1 cellular context compared by ENCODE assay signal in the genomic region with DNA sequence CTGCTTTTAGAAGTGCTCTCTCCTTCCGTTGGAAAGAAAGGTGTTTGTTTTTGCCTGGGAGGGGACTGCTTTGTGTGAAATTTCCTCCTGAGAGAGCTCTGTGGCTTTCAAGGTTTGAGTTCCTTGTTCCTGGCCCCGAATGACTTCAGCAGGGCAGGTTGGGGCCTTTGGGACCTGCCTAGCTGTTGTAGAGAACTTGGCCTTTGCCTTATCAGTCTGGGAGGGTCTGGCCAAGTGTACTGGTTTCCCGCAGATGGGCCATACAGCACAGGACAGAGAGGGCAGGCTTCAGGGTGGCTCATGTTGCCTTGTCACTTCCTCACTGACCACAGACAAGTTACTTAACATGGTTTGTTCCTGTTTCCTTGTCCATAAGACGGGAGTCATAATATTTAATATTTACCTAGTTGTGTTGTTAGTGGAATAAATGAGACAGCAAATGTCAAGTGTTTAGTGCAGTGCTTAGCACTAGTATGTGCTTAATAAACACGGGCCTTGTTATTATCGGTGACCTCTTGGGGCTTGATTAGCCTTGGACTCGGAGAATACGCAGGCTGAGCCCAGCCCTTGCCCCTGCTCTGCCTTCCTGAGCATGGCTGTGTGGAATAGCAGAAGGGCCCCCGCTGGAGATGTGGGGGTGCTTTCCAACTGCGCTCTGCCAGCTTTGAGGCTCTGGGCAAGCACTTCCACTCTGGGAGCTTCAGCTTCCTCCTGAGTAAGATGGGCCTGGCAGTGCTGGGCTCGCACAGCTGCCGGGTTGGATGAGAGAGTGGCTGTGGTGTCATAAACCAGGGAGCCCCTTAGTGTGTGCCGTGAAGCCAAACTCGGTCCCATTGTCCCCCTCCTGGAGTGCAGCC.
TF ChIP-seq lines count a peak whose summit lies in the region.

No MANE protein-coding gene starts in this region.

TF ChIP-seq in K562, 482 proteins besides CTCF, POLR2A, EP300 and RAD21 (continued from another document and continues in another):
- TF ChIP-seq, protein P1, sequence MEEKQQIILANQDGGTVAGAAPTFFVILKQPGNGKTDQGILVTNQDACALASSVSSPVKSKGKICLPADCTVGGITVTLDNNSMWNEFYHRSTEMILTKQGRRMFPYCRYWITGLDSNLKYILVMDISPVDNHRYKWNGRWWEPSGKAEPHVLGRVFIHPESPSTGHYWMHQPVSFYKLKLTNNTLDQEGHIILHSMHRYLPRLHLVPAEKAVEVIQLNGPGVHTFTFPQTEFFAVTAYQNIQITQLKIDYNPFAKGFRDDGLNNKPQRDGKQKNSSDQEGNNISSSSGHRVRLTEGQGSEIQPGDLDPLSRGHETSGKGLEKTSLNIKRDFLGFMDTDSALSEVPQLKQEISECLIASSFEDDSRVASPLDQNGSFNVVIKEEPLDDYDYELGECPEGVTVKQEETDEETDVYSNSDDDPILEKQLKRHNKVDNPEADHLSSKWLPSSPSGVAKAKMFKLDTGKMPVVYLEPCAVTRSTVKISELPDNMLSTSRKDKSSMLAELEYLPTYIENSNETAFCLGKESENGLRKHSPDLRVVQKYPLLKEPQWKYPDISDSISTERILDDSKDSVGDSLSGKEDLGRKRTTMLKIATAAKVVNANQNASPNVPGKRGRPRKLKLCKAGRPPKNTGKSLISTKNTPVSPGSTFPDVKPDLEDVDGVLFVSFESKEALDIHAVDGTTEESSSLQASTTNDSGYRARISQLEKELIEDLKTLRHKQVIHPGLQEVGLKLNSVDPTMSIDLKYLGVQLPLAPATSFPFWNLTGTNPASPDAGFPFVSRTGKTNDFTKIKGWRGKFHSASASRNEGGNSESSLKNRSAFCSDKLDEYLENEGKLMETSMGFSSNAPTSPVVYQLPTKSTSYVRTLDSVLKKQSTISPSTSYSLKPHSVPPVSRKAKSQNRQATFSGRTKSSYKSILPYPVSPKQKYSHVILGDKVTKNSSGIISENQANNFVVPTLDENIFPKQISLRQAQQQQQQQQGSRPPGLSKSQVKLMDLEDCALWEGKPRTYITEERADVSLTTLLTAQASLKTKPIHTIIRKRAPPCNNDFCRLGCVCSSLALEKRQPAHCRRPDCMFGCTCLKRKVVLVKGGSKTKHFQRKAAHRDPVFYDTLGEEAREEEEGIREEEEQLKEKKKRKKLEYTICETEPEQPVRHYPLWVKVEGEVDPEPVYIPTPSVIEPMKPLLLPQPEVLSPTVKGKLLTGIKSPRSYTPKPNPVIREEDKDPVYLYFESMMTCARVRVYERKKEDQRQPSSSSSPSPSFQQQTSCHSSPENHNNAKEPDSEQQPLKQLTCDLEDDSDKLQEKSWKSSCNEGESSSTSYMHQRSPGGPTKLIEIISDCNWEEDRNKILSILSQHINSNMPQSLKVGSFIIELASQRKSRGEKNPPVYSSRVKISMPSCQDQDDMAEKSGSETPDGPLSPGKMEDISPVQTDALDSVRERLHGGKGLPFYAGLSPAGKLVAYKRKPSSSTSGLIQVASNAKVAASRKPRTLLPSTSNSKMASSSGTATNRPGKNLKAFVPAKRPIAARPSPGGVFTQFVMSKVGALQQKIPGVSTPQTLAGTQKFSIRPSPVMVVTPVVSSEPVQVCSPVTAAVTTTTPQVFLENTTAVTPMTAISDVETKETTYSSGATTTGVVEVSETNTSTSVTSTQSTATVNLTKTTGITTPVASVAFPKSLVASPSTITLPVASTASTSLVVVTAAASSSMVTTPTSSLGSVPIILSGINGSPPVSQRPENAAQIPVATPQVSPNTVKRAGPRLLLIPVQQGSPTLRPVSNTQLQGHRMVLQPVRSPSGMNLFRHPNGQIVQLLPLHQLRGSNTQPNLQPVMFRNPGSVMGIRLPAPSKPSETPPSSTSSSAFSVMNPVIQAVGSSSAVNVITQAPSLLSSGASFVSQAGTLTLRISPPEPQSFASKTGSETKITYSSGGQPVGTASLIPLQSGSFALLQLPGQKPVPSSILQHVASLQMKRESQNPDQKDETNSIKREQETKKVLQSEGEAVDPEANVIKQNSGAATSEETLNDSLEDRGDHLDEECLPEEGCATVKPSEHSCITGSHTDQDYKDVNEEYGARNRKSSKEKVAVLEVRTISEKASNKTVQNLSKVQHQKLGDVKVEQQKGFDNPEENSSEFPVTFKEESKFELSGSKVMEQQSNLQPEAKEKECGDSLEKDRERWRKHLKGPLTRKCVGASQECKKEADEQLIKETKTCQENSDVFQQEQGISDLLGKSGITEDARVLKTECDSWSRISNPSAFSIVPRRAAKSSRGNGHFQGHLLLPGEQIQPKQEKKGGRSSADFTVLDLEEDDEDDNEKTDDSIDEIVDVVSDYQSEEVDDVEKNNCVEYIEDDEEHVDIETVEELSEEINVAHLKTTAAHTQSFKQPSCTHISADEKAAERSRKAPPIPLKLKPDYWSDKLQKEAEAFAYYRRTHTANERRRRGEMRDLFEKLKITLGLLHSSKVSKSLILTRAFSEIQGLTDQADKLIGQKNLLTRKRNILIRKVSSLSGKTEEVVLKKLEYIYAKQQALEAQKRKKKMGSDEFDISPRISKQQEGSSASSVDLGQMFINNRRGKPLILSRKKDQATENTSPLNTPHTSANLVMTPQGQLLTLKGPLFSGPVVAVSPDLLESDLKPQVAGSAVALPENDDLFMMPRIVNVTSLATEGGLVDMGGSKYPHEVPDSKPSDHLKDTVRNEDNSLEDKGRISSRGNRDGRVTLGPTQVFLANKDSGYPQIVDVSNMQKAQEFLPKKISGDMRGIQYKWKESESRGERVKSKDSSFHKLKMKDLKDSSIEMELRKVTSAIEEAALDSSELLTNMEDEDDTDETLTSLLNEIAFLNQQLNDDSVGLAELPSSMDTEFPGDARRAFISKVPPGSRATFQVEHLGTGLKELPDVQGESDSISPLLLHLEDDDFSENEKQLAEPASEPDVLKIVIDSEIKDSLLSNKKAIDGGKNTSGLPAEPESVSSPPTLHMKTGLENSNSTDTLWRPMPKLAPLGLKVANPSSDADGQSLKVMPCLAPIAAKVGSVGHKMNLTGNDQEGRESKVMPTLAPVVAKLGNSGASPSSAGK (IDR thresholded peaks at IDR 0.05): no peak
- peak; percentile 49; the same call in 1 of the 2 replicates for TF ChIP-seq DMBX1 (CRISPR knock-in tag; IDR thresholded peaks at IDR 0.05; ENCODE audit: borderline replicate concordance)
- TF ChIP-seq NCOR1 (IDR thresholded peaks at IDR 0.05): peak; percentile 45; the same call in 1 of the 2 replicates
- no peak for TF ChIP-seq ZEB2 (IDR thresholded peaks at IDR 0.05)
- peak; percentile 62; the same call in 1 of the 2 replicates for TF ChIP-seq TEAD4 (IDR thresholded peaks at IDR 0.05; ENCODE audit: low read length)
- no peak for TF ChIP-seq TEAD4 (CRISPR knock-in tag; IDR thresholded peaks at IDR 0.05; ENCODE audit: borderline replicate concordance)
- no peak for TF ChIP-seq ZNF24 (IDR thresholded peaks at IDR 0.05)
- TF ChIP-seq, protein P2, sequence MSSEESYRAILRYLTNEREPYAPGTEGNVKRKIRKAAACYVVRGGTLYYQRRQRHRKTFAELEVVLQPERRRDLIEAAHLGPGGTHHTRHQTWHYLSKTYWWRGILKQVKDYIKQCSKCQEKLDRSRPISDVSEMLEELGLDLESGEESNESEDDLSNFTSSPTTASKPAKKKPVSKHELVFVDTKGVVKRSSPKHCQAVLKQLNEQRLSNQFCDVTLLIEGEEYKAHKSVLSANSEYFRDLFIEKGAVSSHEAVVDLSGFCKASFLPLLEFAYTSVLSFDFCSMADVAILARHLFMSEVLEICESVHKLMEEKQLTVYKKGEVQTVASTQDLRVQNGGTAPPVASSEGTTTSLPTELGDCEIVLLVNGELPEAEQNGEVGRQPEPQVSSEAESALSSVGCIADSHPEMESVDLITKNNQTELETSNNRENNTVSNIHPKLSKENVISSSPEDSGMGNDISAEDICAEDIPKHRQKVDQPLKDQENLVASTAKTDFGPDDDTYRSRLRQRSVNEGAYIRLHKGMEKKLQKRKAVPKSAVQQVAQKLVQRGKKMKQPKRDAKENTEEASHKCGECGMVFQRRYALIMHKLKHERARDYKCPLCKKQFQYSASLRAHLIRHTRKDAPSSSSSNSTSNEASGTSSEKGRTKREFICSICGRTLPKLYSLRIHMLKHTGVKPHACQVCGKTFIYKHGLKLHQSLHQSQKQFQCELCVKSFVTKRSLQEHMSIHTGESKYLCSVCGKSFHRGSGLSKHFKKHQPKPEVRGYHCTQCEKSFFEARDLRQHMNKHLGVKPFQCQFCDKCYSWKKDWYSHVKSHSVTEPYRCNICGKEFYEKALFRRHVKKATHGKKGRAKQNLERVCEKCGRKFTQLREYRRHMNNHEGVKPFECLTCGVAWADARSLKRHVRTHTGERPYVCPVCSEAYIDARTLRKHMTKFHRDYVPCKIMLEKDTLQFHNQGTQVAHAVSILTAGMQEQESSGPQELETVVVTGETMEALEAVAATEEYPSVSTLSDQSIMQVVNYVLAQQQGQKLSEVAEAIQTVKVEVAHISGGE (CRISPR knock-in tag; IDR thresholded peaks at IDR 0.05): peak in 1 of 3 experiments; percentile 83; a peak in 2 of 6 replicates
- TF ChIP-seq, protein P3, sequence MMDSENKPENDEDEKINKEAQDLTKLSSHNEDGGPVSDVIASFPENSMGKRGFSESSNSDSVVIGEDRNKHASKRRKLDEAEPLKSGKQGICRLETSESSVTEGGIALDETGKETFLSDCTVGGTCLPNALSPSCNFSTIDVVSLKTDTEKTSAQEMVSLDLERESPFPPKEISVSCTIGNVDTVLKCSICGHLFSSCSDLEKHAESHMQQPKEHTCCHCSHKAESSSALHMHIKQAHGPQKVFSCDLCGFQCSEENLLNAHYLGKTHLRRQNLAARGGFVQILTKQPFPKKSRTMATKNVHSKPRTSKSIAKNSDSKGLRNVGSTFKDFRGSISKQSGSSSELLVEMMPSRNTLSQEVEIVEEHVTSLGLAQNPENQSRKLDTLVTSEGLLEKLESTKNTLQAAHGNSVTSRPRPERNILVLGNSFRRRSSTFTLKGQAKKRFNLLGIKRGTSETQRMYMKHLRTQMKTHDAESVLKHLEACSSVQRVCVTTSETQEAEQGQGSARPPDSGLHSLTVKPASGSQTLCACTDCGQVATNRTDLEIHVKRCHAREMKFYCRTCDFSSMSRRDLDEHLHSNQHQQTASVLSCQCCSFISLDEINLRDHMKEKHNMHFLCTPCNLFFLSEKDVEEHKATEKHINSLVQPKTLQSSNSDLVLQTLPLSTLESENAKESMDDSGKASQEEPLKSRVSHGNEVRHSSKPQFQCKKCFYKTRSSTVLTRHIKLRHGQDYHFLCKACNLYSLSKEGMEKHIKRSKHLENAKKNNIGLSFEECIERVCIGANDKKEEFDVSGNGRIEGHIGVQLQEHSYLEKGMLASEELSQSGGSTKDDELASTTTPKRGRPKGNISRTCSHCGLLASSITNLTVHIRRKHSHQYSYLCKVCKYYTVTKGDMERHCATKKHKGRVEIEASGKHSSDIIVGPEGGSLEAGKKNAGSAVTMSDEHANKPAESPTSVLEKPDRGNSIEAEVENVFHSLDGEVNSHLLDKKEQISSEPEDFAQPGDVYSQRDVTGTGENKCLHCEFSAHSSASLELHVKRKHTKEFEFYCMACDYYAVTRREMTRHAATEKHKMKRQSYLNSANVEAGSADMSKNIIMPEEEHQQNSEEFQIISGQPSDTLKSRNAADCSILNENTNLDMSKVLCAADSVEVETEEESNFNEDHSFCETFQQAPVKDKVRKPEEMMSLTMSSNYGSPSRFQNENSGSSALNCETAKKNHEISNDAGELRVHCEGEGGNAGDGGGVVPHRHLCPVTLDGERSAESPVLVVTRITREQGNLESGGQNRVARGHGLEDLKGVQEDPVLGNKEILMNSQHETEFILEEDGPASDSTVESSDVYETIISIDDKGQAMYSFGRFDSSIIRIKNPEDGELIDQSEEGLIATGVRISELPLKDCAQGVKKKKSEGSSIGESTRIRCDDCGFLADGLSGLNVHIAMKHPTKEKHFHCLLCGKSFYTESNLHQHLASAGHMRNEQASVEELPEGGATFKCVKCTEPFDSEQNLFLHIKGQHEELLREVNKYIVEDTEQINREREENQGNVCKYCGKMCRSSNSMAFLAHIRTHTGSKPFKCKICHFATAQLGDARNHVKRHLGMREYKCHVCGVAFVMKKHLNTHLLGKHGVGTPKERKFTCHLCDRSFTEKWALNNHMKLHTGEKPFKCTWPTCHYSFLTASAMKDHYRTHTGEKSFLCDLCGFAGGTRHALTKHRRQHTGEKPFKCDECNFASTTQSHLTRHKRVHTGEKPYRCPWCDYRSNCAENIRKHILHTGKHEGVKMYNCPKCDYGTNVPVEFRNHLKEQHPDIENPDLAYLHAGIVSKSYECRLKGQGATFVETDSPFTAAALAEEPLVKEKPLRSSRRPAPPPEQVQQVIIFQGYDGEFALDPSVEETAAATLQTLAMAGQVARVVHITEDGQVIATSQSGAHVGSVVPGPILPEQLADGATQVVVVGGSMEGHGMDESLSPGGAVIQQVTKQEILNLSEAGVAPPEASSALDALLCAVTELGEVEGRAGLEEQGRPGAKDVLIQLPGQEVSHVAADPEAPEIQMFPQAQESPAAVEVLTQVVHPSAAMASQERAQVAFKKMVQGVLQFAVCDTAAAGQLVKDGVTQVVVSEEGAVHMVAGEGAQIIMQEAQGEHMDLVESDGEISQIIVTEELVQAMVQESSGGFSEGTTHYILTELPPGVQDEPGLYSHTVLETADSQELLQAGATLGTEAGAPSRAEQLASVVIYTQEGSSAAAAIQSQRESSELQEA (IDR thresholded peaks at IDR 0.05; ENCODE audit: low read depth): no peak
- TF ChIP-seq STAT5A (IDR thresholded peaks at IDR 0.05; ENCODE audit: borderline replicate concordance, low read length): 0 out of 2 replicates have a peak, but pooled peaks have one; percentile 31
- TF ChIP-seq, protein P4, sequence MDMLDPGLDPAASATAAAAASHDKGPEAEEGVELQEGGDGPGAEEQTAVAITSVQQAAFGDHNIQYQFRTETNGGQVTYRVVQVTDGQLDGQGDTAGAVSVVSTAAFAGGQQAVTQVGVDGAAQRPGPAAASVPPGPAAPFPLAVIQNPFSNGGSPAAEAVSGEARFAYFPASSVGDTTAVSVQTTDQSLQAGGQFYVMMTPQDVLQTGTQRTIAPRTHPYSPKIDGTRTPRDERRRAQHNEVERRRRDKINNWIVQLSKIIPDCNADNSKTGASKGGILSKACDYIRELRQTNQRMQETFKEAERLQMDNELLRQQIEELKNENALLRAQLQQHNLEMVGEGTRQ (CRISPR knock-in tag; IDR thresholded peaks at IDR 0.05): no peak
- TF ChIP-seq, protein P5, sequence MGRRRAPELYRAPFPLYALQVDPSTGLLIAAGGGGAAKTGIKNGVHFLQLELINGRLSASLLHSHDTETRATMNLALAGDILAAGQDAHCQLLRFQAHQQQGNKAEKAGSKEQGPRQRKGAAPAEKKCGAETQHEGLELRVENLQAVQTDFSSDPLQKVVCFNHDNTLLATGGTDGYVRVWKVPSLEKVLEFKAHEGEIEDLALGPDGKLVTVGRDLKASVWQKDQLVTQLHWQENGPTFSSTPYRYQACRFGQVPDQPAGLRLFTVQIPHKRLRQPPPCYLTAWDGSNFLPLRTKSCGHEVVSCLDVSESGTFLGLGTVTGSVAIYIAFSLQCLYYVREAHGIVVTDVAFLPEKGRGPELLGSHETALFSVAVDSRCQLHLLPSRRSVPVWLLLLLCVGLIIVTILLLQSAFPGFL (CRISPR knock-in tag; IDR thresholded peaks at IDR 0.05): no peak
- TF ChIP-seq ZNF124 (CRISPR knock-in tag; IDR thresholded peaks at IDR 0.05): no peak
- TF ChIP-seq ZNF785 (CRISPR knock-in tag; IDR thresholded peaks at IDR 0.05): no peak
- TF ChIP-seq TARDBP (IDR thresholded peaks at IDR 0.05): no peak
- TF ChIP-seq ETS2 (tag; IDR thresholded peaks at IDR 0.05; ENCODE audit: borderline replicate concordance, poor library complexity, severe bottlenecking): no peak
- no peak for TF ChIP-seq CREB1 (IDR thresholded peaks at IDR 0.05)
- TF ChIP-seq CREB1 (CRISPR knock-in tag; IDR thresholded peaks at IDR 0.05): no peak
- TF ChIP-seq MAZ (CRISPR knock-in tag; conservative IDR thresholded peaks at IDR 0.05 in 1 of 2, IDR thresholded peaks at IDR 0.05 in 1 of 2): peak in 1 of 2 experiments; percentile 33; a peak in 1 of 4 replicates
- TF ChIP-seq ZNF57 (CRISPR knock-in tag; IDR thresholded peaks at IDR 0.05): peak; percentile 86
- no peak for TF ChIP-seq SMARCA5 (IDR thresholded peaks at IDR 0.05)
- no peak for TF ChIP-seq MCM3 (IDR thresholded peaks at IDR 0.05)
- no peak for TF ChIP-seq PRPF4 (IDR thresholded peaks at IDR 0.05; ENCODE audit: insufficient read depth, low read depth, low read length, poor library complexity, severe bottlenecking)
